Comparison of ENCODE assay signal across 18 cellular contexts in the genomic region with DNA sequence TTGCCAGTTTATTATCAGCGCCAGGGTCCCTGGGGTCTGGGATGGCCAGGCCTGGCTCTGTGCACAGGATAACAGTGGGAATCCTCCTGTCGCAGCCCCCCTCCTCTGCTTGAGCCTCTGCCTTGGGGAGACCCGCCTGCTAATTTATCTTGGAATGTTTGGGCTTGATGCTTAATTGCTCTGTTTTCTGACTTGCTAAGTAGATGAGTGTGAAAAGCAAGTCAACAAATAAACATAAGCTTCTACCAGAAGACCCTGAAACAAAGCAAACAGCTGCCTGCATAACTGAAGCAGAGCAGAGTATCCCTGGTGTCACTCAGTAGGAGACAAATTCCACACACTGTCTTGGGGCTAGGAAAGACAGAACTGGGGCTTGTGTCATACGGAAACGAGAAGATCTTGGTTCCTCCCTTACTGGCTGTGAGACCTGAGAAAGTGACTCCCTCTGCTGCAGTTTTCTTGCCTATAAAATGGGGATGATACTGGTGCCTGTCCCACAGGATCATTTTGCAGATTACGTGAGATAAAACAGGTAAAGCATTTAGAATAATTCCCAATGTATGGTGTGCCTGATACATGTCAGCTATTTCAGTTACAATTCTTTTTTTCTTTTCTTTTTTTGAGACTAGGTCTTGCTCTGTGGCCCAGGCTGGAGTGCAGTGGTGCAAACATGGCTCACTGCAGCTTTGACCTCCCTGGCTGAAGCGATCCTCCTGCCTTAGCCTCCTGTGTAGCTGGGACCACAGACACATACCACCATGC. TPM values are rescaled to one million over a fixed set of nuclear protein-coding genes. Genes with fewer than 3 reads are reported as not detected.
A peak's percentile ranks its signal among the peaks of the same experiment; 100 is the strongest.
DNase-seq lines count a peak whose midpoint lies in the region; ATAC-seq and TF ChIP-seq lines count a peak whose summit lies in the region.
"Had no signal": no experiment of that assay in that cellular context is flagged by ENCODE, and none has a peak within 500 bp of the region (broad histone marks: within the 10 kb centered on the region; RNA-seq: fewer than 3 reads in every experiment).

No MANE protein-coding gene starts in this region.

- no peaks in the 10 kb centered on the region for H4K20me1 ChIP-seq in GM23338 (replicated peaks; ENCODE audit: insufficient read depth)

- H3K4me3 Mint-ChIP-seq in GM23338 = peak overlapping the region; percentile 34

- peak; percentile 83 for DNase-seq in GM23338 (ENCODE audit: low spot score)
- peak; percentile 88 for DNase-seq in iPS DF 19.7 (ENCODE audit: low read depth, low spot score)
- no peak for DNase-seq in HK-2 (ENCODE audit: unreplicated experiment)
- DNase-seq in OCI-M2 (lab: John Stamatoyannopoulos, UW; ENCODE audit: unreplicated experiment) = no peak
- DNase-seq in GM19238 (ENCODE audit: insufficient read length, low spot score) = no peak
- DNase-seq: DMS 273 treated with DMSO at 0.1 percent for 48 hours, GF-D8, NCI-H1436, NCI-H2081 treated with DMSO at 0.1 percent for 48 hours, NCI-H226, NCI-H524 treated with DMSO at 0.1 percent for 48 hours, Peyer's patch, Right ventricle myocardium superior had no signal

- H3K36me3 ChIP-seq in GM23338 (ENCODE audit: insufficient read depth) (no peaks in the 10 kb centered on the region), HUES6 (ENCODE audit: control insufficient read depth, insufficient read depth, low read length) (no peaks in the 10 kb centered on the region), neuron (ENCODE audit: insufficient read depth, low read length) (no peaks in the 10 kb centered on the region)
- H3K36me3 ChIP-seq: Peyer's patch had no signal

- peak overlapping the region; percentile 1 for H3K9ac ChIP-seq in HUES6 (ENCODE audit: low read length)

- H2AFZ ChIP-seq in GM23338 (no peak overlapping the region), neuron (ENCODE audit: low read depth, low read length) (peak overlapping the region; percentile 30)

- no peaks in the 10 kb centered on the region for H3K9me3 Mint-ChIP-seq in GM23338

- H3F3A ChIP-seq in GM23338 (replicated peaks; ENCODE audit: low read depth) = peaks cover 8% of the 10 kb centered on the region; the same call in 1 of the 2 replicates

- peaks cover 44% of the 10 kb centered on the region for H3K4me1 ChIP-seq in GM23338 (ENCODE audit: insufficient read depth)
- H3K4me1 ChIP-seq in HUES6 (ENCODE audit: control insufficient read depth, insufficient read depth, low read length) = peaks cover 26% of the 10 kb centered on the region
- H3K4me1 ChIP-seq in neuron (ENCODE audit: insufficient read depth, low read length) = peaks cover 5% of the 10 kb centered on the region
- H3K4me1 ChIP-seq: Peyer's patch had no signal

- H3K27ac Mint-ChIP-seq in GM23338 = peak overlapping the region; percentile 72; the same call in 1 of the 2 replicates

- no peaks in the 10 kb centered on the region for H3K9me2 ChIP-seq in GM23338 (ENCODE audit: insufficient read depth)

- H3K4me2 ChIP-seq in GM23338 = peak overlapping the region; percentile 65

- H3K4me3 ChIP-seq in GM23338 (peak overlapping the region; percentile 7; the same call in 1 of the 2 replicates), HUES6 (ENCODE audit: low read depth, low read length) (0 out of 2 replicates have a peak overlapping the region, but pooled peaks have one; percentile 4), neuron (ENCODE audit: low read length) (no peak overlapping the region)
- H3K4me3 ChIP-seq: K562, Peyer's patch had no signal

- peaks cover 44% of the 10 kb centered on the region for H3K4me1 Mint-ChIP-seq in GM23338

- H3K27ac ChIP-seq in GM23338 (ENCODE audit: low read depth) = peak overlapping the region; percentile 75; the same call in 1 of the 2 replicates
- no peak overlapping the region for H3K27ac ChIP-seq in HUES6 (ENCODE audit: low read depth, low read length)
- H3K27ac ChIP-seq: C4-2B, Peyer's patch had no signal

- peaks cover 21% of the 10 kb centered on the region for H3K27me3 Mint-ChIP-seq in GM23338 (ENCODE audit: insufficient read depth, low read depth, poor library complexity)

- no peak for TF ChIP-seq CTCF in GM23338 (conservative IDR thresholded peaks at IDR 0.05; ENCODE audit: low read depth in 2 of 2)

- H3K79me2 ChIP-seq in GM23338 (replicated peaks; ENCODE audit: insufficient read depth) = no peaks in the 10 kb centered on the region

- ATAC-seq in GM23338 = peak; percentile 96
- ATAC-seq: K562, SK-N-SH treated with all-trans-retinoic acid at 6 μM for 48 hours had no signal

- no peaks in the 10 kb centered on the region; the same call in 2 of the 3 replicates for H3K36me3 Mint-ChIP-seq in GM23338 (ENCODE audit: low read depth)

- H3K9me3 ChIP-seq in HUES6 (ENCODE audit: control insufficient read depth, insufficient read depth, low read depth, low read length) = no peaks in the 10 kb centered on the region
- no peaks in the 10 kb centered on the region for H3K9me3 ChIP-seq in neuron (ENCODE audit: low read length)
- H3K9me3 ChIP-seq: Peyer's patch had no signal

- no peaks in the 10 kb centered on the region; the same call in 1 of the 2 replicates for H3K27me3 ChIP-seq in GM23338 (ENCODE audit: insufficient read depth)
- H3K27me3 ChIP-seq in HUES6 (ENCODE audit: control insufficient read depth, insufficient read depth, low read length) = peaks cover 51% of the 10 kb centered on the region
- H3K27me3 ChIP-seq in neuron (ENCODE audit: insufficient read depth, low read length) = peaks cover 3% of the 10 kb centered on the region
- H3K27me3 ChIP-seq: Peyer's patch had no signal

TF ChIP-seq in GM23338, 12 proteins besides CTCF, POLR2A, EP300 and RAD21:
- TF ChIP-seq, protein P1, sequence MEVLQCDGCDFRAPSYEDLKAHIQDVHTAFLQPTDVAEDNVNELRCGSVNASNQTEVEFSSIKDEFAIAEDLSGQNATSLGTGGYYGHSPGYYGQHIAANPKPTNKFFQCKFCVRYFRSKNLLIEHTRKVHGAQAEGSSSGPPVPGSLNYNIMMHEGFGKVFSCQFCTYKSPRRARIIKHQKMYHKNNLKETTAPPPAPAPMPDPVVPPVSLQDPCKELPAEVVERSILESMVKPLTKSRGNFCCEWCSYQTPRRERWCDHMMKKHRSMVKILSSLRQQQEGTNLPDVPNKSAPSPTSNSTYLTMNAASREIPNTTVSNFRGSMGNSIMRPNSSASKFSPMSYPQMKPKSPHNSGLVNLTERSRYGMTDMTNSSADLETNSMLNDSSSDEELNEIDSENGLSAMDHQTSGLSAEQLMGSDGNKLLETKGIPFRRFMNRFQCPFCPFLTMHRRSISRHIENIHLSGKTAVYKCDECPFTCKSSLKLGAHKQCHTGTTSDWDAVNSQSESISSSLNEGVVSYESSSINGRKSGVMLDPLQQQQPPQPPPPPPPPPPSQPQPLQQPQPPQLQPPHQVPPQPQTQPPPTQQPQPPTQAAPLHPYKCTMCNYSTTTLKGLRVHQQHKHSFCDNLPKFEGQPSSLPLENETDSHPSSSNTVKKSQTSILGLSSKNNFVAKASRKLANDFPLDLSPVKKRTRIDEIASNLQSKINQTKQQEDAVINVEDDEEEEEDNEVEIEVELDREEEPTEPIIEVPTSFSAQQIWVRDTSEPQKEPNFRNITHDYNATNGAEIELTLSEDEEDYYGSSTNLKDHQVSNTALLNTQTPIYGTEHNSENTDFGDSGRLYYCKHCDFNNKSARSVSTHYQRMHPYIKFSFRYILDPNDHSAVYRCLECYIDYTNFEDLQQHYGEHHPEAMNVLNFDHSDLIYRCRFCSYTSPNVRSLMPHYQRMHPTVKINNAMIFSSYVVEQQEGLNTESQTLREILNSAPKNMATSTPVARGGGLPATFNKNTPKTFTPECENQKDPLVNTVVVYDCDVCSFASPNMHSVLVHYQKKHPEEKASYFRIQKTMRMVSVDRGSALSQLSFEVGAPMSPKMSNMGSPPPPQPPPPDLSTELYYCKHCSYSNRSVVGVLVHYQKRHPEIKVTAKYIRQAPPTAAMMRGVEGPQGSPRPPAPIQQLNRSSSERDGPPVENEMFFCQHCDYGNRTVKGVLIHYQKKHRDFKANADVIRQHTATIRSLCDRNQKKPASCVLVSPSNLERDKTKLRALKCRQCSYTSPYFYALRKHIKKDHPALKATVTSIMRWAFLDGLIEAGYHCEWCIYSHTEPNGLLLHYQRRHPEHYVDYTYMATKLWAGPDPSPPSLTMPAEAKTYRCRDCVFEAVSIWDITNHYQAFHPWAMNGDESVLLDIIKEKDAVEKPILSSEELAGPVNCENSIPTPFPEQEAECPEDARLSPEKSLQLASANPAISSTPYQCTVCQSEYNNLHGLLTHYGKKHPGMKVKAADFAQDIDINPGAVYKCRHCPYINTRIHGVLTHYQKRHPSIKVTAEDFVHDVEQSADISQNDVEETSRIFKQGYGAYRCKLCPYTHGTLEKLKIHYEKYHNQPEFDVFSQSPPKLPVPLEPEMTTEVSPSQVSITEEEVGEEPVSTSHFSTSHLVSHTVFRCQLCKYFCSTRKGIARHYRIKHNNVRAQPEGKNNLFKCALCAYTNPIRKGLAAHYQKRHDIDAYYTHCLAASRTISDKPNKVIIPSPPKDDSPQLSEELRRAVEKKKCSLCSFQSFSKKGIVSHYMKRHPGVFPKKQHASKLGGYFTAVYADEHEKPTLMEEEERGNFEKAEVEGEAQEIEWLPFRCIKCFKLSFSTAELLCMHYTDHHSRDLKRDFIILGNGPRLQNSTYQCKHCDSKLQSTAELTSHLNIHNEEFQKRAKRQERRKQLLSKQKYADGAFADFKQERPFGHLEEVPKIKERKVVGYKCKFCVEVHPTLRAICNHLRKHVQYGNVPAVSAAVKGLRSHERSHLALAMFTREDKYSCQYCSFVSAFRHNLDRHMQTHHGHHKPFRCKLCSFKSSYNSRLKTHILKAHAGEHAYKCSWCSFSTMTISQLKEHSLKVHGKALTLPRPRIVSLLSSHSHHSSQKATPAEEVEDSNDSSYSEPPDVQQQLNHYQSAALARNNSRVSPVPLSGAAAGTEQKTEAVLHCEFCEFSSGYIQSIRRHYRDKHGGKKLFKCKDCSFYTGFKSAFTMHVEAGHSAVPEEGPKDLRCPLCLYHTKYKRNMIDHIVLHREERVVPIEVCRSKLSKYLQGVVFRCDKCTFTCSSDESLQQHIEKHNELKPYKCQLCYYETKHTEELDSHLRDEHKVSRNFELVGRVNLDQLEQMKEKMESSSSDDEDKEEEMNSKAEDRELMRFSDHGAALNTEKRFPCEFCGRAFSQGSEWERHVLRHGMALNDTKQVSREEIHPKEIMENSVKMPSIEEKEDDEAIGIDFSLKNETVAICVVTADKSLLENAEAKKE (CRISPR knock-in tag; IDR thresholded peaks at IDR 0.05) = peak; percentile 86
- TF ChIP-seq NANOG (IDR thresholded peaks at IDR 0.05; ENCODE audit: borderline replicate concordance) (peak; percentile 76), CREB1 (CRISPR knock-in tag; IDR thresholded peaks at IDR 0.05; ENCODE audit: low read depth) (peak; percentile 10; the same call in 1 of the 2 replicates), STAT1 (IDR thresholded peaks at IDR 0.05; ENCODE audit: unreplicated experiment) (no peak), EZH2 (IDR thresholded peaks at IDR 0.05; ENCODE audit: low read depth, unreplicated experiment) (no peak), EZH2phosphoT487 (IDR thresholded peaks at IDR 0.05; ENCODE audit: unreplicated experiment) (no peak)

RNA-seq across cellular contexts. Expression of a gene that starts 44.8 kb away (rescaled TPM):
- total RNA-seq in GM23338 (2014; rRNA removed; shearing (Covaris generic)) = 0.90 and 1.7 TPM in 2 replicates
- polyA plus RNA-seq in GM23338 (2016; fragmentation: Nextera tagmentation; extraction: Ambion mirVana) = 1.6 and 2.3 TPM in 2 replicates
- total RNA-seq: K562, Peyer's patch had no signal
- polyA plus RNA-seq: K562 had no signal

Comparison
In these comparisons a context has a peak if more than half of its experiments do, and no peak if none do; other contexts are left out.
1. DNase-seq: peak in GM23338 (single experiment) and iPS DF 19.7 (single experiment); none in HK-2 (single experiment), OCI-M2 (single experiment) and GM19238 (single experiment).